ENCODE assay signal across 8 cellular contexts in the genomic region with DNA sequence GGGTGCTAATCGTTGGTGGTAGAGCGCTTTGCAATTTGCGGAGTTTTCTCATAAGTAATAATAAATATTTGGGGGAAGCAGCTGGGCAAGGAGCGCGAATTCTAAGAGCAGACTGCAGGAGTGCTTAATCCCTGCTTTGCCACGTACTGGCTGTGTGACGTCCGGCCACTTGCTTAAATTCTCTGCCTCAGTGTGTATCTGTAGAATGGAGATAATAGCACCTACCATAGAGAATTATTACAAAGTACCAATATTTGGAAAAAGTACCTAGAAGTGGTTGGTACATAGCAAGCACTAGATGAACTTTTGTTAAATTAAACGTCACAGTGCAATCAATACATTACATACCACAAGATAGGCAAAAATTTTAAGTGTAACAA. TPM values are rescaled to one million over a fixed set of nuclear protein-coding genes. Genes with fewer than 3 reads are reported as not detected.
DNase-seq lines count a peak whose midpoint lies in the region; ATAC-seq and TF ChIP-seq lines count a peak whose summit lies in the region.

No MANE protein-coding gene starts in this region.

- peak overlapping the region; percentile 93 for H3K27ac Mint-ChIP-seq in activated B cell treated with CpG ODN at 0.5 μM for 24 hours

- WGBS in smooth muscle cell (ENCODE audit: low lambda C conversion rate) = 3% methylated on average over 9 of the region's 9 CpGs

- H3K4me2 ChIP-seq in smooth muscle cell = peak overlapping the region; percentile 81

- ATAC-seq in GM19023 (IDR thresholded peaks at IDR 0.05; ENCODE audit: unreplicated experiment) (peak; percentile 25), HG03135 (IDR thresholded peaks at IDR 0.05; ENCODE audit: unreplicated experiment) (peak; percentile 27), activated B cell treated with CpG ODN at 0.5 μM for 24 hours (ENCODE audit: low read depth) (no peak)

- no peak for DNase-seq in activated B cell treated with CpG ODN at 0.5 μM for 24 hours
- DNase-seq in right atrium auricular region (ENCODE audit: low spot score) = no peak
- no peak for DNase-seq in smooth muscle cell (lab: John Stamatoyannopoulos, UW; ENCODE audit: unreplicated experiment)
- no peak for DNase-seq in NCI-H2081 (lab: John Stamatoyannopoulos, UW)
- DNase-seq in C1 segment of cervical spinal cord (lab: John Stamatoyannopoulos, UW) = no peak

- peaks cover 6% of the 10 kb centered on the region for H3F3A ChIP-seq in smooth muscle cell (ENCODE audit: low read depth)

- peaks cover 34% of the 10 kb centered on the region for H4K20me1 ChIP-seq in smooth muscle cell (ENCODE audit: low read depth)

- H3K4me1 Mint-ChIP-seq in activated B cell treated with CpG ODN at 0.5 μM for 24 hours = peaks cover 27% of the 10 kb centered on the region

- H3K4me1 ChIP-seq in ACC112 (ENCODE audit: control insufficient read depth, insufficient read depth, low read length, unreplicated experiment) = peaks cover 24% of the 10 kb centered on the region
- peaks cover 0 to 37% of the 10 kb centered on the region in 2 donors for H3K4me1 ChIP-seq in right atrium auricular region
- H3K4me1 ChIP-seq in smooth muscle cell (ENCODE audit: low read depth) = peaks cover 39% of the 10 kb centered on the region

- POLR2A ChIA-PET in activated B cell treated with CpG ODN at 0.5 μM for 24 hours (lab: Charles Lee) = interaction anchor here (0.7 to 2.6 kb wide), 2 partner anchors 24 to 63 kb away, joined by 9 to 46 read pairs; partner anchors contain the start of gene TICAM2

- peaks cover 13% of the 10 kb centered on the region for H3K36me3 Mint-ChIP-seq in activated B cell treated with CpG ODN at 0.5 μM for 24 hours (ENCODE audit: low read depth)

- H3K9me3 ChIP-seq in right atrium auricular region (no peaks in the 10 kb centered on the region), smooth muscle cell (replicated peaks; ENCODE audit: low read depth) (no peaks in the 10 kb centered on the region)

- H3K9ac ChIP-seq in smooth muscle cell (ENCODE audit: low read depth) = peak overlapping the region; percentile 46

- 0 out of 2 replicates have a peak, but pooled peaks cover 5% of the 10 kb centered on the region for H3K36me3 ChIP-seq in ACC112 (ENCODE audit: insufficient read depth, low read length)
- no peaks in the 10 kb centered on the region for H3K36me3 ChIP-seq in right atrium auricular region
- no peaks in the 10 kb centered on the region for H3K36me3 ChIP-seq in smooth muscle cell (ENCODE audit: low read depth)

- CTCF ChIA-PET in activated B cell treated with CpG ODN at 0.5 μM for 24 hours (lab: Charles Lee) = interaction anchor here (1.3 kb wide), 1 partner anchor 214 kb away, joined by 4 read pairs; no protein-coding TSS in a partner anchor

- H3K4me3 ChIP-seq in ACC112 (ENCODE audit: low read depth, low read length) (peak overlapping the region; percentile 90), right atrium auricular region (peak overlapping the region; percentile 78 to 96), smooth muscle cell (peak overlapping the region; percentile 97)

- no peak overlapping the region for H3K4me3 Mint-ChIP-seq in activated B cell treated with CpG ODN at 0.5 μM for 24 hours

- peak overlapping the region; percentile 91 for H2AFZ ChIP-seq in ACC112 (ENCODE audit: low read length, unreplicated experiment)
- H2AFZ ChIP-seq in smooth muscle cell (ENCODE audit: low read depth) = peak overlapping the region; percentile 53

- no peaks in the 10 kb centered on the region for H3K27me3 ChIP-seq in ACC112 (ENCODE audit: insufficient read depth, low read length)
- no peaks in the 10 kb centered on the region for H3K27me3 ChIP-seq in right atrium auricular region
- no peaks in the 10 kb centered on the region for H3K27me3 ChIP-seq in smooth muscle cell (ENCODE audit: low read depth)

- TF ChIP-seq CTCF in activated B cell treated with CpG ODN at 0.5 μM for 24 hours (IDR thresholded peaks at IDR 0.05) (no peak), right atrium auricular region (IDR thresholded peaks at IDR 0.05) (no peak), smooth muscle cell (IDR thresholded peaks at IDR 0.05; ENCODE audit: borderline replicate concordance, insufficient read depth, poor library complexity, severe bottlenecking) (no peak)

- peak overlapping the region; percentile 51 for H3K27ac ChIP-seq in ACC112 (ENCODE audit: low read depth, low read length)
- peak overlapping the region; percentile 95 to 97 for H3K27ac ChIP-seq in right atrium auricular region
- H3K27ac ChIP-seq in smooth muscle cell (ENCODE audit: low read depth) = peak overlapping the region; percentile 91

- H3K9me3 Mint-ChIP-seq in activated B cell treated with CpG ODN at 0.5 μM for 24 hours = no peaks in the 10 kb centered on the region

- intact Hi-C loops in activated B cell treated with CpG ODN at 0.5 μM for 24 hours (cut with micrococcal nuclease) = loop anchor here (1.0 to 2.0 kb wide), 9 partner anchors 8 to 459 kb away; partner anchors contain the start of genes AP3S1, ATG12, CCDC112 and COMMD10

- peaks cover 44% of the 10 kb centered on the region for H3K79me2 ChIP-seq in ACC112 (ENCODE audit: control insufficient read depth, insufficient read depth, low read length, unreplicated experiment)
- peaks cover 44% of the 10 kb centered on the region for H3K79me2 ChIP-seq in smooth muscle cell (ENCODE audit: low read depth)

- H3K27me3 Mint-ChIP-seq in activated B cell treated with CpG ODN at 0.5 μM for 24 hours = no peaks in the 10 kb centered on the region

RNA-seq across cellular contexts. Expression of gene TMED7, which starts 0.6 kb away (rescaled TPM):
- total RNA-seq in activated B cell treated with CpG ODN at 0.5 μM for 24 hours (34.9 and 35.0 TPM in 2 replicates), right atrium auricular region (100 to 1,000 TPM in 1 of 2 donors, 10 to 100 TPM in 1; 70.2 to 101 TPM), smooth muscle cell (236 and 293 TPM in 2 replicates)
- 71.5 and 91.5 TPM in 2 replicates for polyA plus RNA-seq in smooth muscle cell

RNA-seq across cellular contexts. Expression of gene TICAM2, which starts 24.2 kb away (rescaled TPM):
- total RNA-seq in activated B cell treated with CpG ODN at 0.5 μM for 24 hours = 12.4 and 13.3 TPM in 2 replicates
- 1 to 10 TPM in 1 of 2 donors, under 1 TPM in 1; 0.67 to 1.1 TPM for total RNA-seq in right atrium auricular region
- 13.3 and 17.7 TPM in 2 replicates for total RNA-seq in smooth muscle cell
- 8.3 and 11.5 TPM in 2 replicates for polyA plus RNA-seq in smooth muscle cell
